9 cellular contexts compared by ENCODE assay signal in the genomic region with DNA sequence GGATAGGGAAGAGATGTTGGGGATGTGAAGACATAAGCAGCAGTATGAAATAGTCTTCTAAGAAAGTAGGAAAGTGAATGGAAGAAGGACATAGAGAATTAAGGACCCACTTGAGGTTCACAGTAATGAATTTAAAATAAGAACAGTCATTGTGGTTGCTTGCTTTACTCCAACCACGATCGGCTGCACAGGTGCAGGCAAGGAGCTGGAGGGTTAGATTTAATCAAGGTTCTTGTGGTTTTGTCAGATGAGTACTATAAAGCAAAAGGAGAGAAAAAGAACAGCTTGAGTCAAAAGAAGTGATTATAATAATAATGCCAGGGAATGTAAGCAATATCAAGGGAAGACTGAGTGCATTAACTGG.
A peak's percentile ranks its signal among the peaks of the same experiment; 100 is the strongest.
DNase-seq lines count a peak whose midpoint lies in the region.
"Had no signal": no experiment of that assay in that cellular context is flagged by ENCODE, and none has a peak within 500 bp of the region (broad histone marks: within the 10 kb centered on the region; RNA-seq: fewer than 3 reads in every experiment).

No MANE protein-coding gene starts in this region.

- DNase-seq in activated CD8-positive, alpha-beta memory T cell treated with anti-CD3 and anti-CD28 coated beads, Interleukin-2, amount 50 U/mL, for 1 hour (ENCODE audit: extremely low read depth) = peak; percentile 9
- DNase-seq in activated CD8-positive, alpha-beta memory T cell treated with anti-CD3 and anti-CD28 coated beads, Interleukin-2, amount 50 U/mL, for 48 hours = no peak
- peak; percentile 27 for DNase-seq in activated CD8-positive, alpha-beta memory T cell treated with anti-CD3 and anti-CD28 coated beads, Interleukin-2, amount 50 U/mL, for 4 hours
- DNase-seq in glomerular visceral epithelial cell (ENCODE audit: extremely low spot score) = peak; percentile 46
- DNase-seq in stimulated activated naive CD4-positive, alpha-beta T cell (lab: John Stamatoyannopoulos, UW) = peak in 5 of 6 experiments; percentile 10 to 69 (median 57)
- no peak for DNase-seq in caudate nucleus (lab: John Stamatoyannopoulos, UW)
- no peak for DNase-seq in SKM-1 treated with dmso at 0.1 percent for 144 hours (lab: John Stamatoyannopoulos, UW; ENCODE audit: unreplicated experiment)
- DNase-seq in NCI-H187 treated with DMSO at 0.1 percent for 48 hours (lab: John Stamatoyannopoulos, UW) = no peak
- DNase-seq: aorta had no signal

- H3K27ac ChIP-seq in caudate nucleus (ENCODE audit: low read depth, low read length) = no peak overlapping the region

Comparison
In these comparisons a context has a peak if more than half of its experiments do, and no peak if none do; other contexts are left out.
1. DNase-seq: peak in activated CD8-positive, alpha-beta memory T cell treated with anti-CD3 and anti-CD28 coated beads, Interleukin-2, amount 50 U/mL, for 1 hour (single experiment), activated CD8-positive, alpha-beta memory T cell treated with anti-CD3 and anti-CD28 coated beads, Interleukin-2, amount 50 U/mL, for 4 hours (single experiment), glomerular visceral epithelial cell (single experiment) and stimulated activated naive CD4-positive, alpha-beta T cell (5 of 6); none in activated CD8-positive, alpha-beta memory T cell treated with anti-CD3 and anti-CD28 coated beads, Interleukin-2, amount 50 U/mL, for 48 hours (single experiment), caudate nucleus (0 of 61), SKM-1 treated with dmso at 0.1 percent for 144 hours (single experiment) and NCI-H187 treated with DMSO at 0.1 percent for 48 hours (single experiment).